ENCODE assay signal across 1 cellular context in the genomic region with DNA sequence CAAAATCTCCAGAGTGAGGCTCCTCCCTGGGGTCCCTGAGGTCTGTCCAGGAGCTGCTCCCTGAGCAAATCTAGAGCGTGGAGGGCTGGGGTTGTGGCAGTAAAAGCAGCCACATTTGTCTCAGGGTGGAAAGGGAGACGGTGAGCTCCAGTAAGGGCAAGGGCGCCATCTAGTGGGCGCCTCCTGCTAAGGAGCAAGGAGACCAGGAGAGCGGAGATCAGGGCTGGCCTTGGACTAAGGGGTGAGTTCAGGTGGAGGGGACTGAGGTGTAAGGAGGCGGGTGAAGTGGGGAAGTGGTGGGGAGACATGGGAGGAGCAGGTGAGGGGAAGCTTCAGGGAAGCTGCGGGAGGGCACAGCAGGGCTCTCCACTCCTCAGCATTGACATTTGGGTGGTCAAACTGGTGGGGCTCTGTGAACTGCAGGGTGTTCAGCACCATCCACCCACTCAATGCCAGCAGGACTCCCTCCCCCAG.
TF ChIP-seq lines count a peak whose summit lies in the region.

No MANE protein-coding gene starts in this region.

TF ChIP-seq in H1, 55 proteins besides CTCF, POLR2A, EP300 and RAD21:
- no peak for TF ChIP-seq TAF1 (IDR thresholded peaks at IDR 0.05; ENCODE audit: low read depth, low read length)
- no peak for TF ChIP-seq EZH2 (IDR thresholded peaks at IDR 0.05; ENCODE audit: low read depth, low read length, severe bottlenecking)
- TF ChIP-seq CBX5 (IDR thresholded peaks at IDR 0.05; ENCODE audit: low read depth, low read length) = no peak
- TF ChIP-seq BCL11A (IDR thresholded peaks at IDR 0.05; ENCODE audit: low read depth in 2 of 2, low read length in 2 of 2) = no peak
- TF ChIP-seq CEBPB (IDR thresholded peaks at IDR 0.05; ENCODE audit: low read depth, low read length) = no peak
- TF ChIP-seq TCF12 (IDR thresholded peaks at IDR 0.05; ENCODE audit: low read depth, low read length) = no peak
- no peak for TF ChIP-seq EGR1 (IDR thresholded peaks at IDR 0.05; ENCODE audit: borderline replicate concordance, low read depth, low read length)
- TF ChIP-seq ZNF274 (IDR thresholded peaks at IDR 0.05; ENCODE audit: borderline replicate concordance, extremely low read depth, low read length) = no peak
- TF ChIP-seq KDM1A (IDR thresholded peaks at IDR 0.05; ENCODE audit: borderline replicate concordance, low read length) = no peak
- TF ChIP-seq SIN3A (conservative IDR thresholded peaks at IDR 0.05 in 1 of 2, IDR thresholded peaks at IDR 0.05 in 1 of 2; ENCODE audit: low read depth in 1 of 2, low read length in 2 of 2) = no peak
- no peak for TF ChIP-seq SRF (IDR thresholded peaks at IDR 0.05; ENCODE audit: low read depth, low read length)
- TF ChIP-seq, protein P1, sequence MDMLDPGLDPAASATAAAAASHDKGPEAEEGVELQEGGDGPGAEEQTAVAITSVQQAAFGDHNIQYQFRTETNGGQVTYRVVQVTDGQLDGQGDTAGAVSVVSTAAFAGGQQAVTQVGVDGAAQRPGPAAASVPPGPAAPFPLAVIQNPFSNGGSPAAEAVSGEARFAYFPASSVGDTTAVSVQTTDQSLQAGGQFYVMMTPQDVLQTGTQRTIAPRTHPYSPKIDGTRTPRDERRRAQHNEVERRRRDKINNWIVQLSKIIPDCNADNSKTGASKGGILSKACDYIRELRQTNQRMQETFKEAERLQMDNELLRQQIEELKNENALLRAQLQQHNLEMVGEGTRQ (IDR thresholded peaks at IDR 0.05; ENCODE audit: low read length) = no peak
- no peak for TF ChIP-seq JUN (IDR thresholded peaks at IDR 0.05; ENCODE audit: low read depth, low read length)
- no peak for TF ChIP-seq PHF8 (conservative IDR thresholded peaks at IDR 0.05; ENCODE audit: low read depth, low read length)
